ENCODE assay signal across 28 cellular contexts in the genomic region with DNA sequence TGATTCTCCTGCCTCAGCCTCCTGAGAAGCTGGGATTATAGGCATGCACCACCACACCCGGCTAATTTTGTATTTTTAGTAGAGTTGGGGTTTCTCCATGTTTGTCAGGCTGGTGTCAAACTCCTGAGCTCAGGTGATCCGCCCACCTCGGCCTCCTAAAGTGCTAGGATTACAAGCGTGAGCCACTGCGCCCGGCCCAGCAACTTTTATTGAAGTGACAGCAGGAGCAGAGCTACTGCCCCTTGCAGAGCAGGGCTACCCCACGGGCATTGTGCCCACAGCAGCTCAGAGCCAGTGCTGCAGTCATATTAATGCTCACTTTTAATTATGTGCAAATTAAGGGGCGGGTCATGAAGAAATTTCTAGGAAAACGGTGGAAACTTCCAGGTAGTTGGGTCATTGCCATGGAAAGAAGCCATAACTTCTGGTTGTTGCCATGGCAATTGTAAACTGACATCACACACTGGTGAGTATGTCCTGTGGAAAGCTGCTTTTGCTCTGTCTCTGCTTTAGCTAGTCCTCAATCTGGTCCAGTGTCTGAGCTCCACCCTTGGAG.
"Had no signal": no experiment of that assay in that cellular context is flagged by ENCODE, and none has a peak within 500 bp of the region (broad histone marks: within the 10 kb centered on the region; RNA-seq: fewer than 3 reads in every experiment).

No MANE protein-coding gene starts in this region.

- DNase-seq: activated CD4-positive, alpha-beta memory T cell treated with anti-CD3 and anti-CD28 coated beads, Interleukin-2, amount 10 ng/mL, durations not matched to agents 7 days and 5 days; activated CD4-positive, alpha-beta T cell treated with anti-CD3 and anti-CD28 coated beads for 1 hour; activated CD4-positive, alpha-beta T cell treated with anti-CD3 and anti-CD28 coated beads, Interleukin-2, amount 10 ng/mL, durations not matched to agents 7 days and 5 days; activated CD8-positive, alpha-beta memory T cell treated with anti-CD3 and anti-CD28 coated beads, Interleukin-2, amount 50 U/mL, for 48 hours; activated gamma-delta T cell; activated naive CD4-positive, alpha-beta T cell treated with anti-CD3 and anti-CD28 coated beads, Interleukin-2, amount 10 ng/mL, durations not matched to agents 7 days and 5 days; activated T-cell treated with anti-CD3 and anti-CD28 coated beads, Interleukin-2, amount 50 U/mL, for 24 hours; amniotic stem cell; central memory CD4-positive, alpha-beta T cell; effector CD8-positive, alpha-beta T cell; esophagus squamous epithelium; gastrocnemius medialis; glutamatergic neuron; islet precursor cell; left ventricle myocardium inferior; mucosa of descending colon; small intestine; stimulated activated CD4-positive, alpha-beta T cell treated with anti-CD3 and anti-CD28 coated beads, Interleukin-4, amount 100 ng/mL, for 24 hours; T-helper 2 cell had no signal

- H3K27ac Mint-ChIP-seq: activated CD4-positive, alpha-beta memory T cell treated with anti-CD3 and anti-CD28 coated beads, Interleukin-2, amount 10 ng/mL, durations not matched to agents 7 days and 5 days; activated CD4-positive, alpha-beta T cell treated with anti-CD3 and anti-CD28 coated beads, Interleukin-2, amount 10 ng/mL, durations not matched to agents 7 days and 5 days; activated naive CD4-positive, alpha-beta T cell treated with anti-CD3 and anti-CD28 coated beads, Interleukin-2, amount 10 ng/mL, durations not matched to agents 7 days and 5 days; activated T-cell treated with anti-CD3 and anti-CD28 coated beads, Interleukin-2, amount 50 U/mL, for 24 hours; natural killer cell treated with Interleukin-12 subunit alpha and Interleukin-12 subunit beta and Interleukin-15 and Interleukin-18, amount 100 ng/mL, for 72 hours; stimulated activated effector memory CD8-positive, alpha-beta T cell treated with anti-CD3 and anti-CD28 coated beads, Interleukin-12 subunit alpha, Interleukin-12 subunit beta, amount 100 ng/mL, for 72 hours; stimulated activated naive CD8-positive, alpha-beta T cell treated with anti-CD3 and anti-CD28 coated beads, Interleukin-15, Interleukin-2, amounts not matched to agents 100 ng/mL and 50 ng/mL, for 24 hours had no signal

- H3K4me1 Mint-ChIP-seq: activated CD4-positive, alpha-beta memory T cell treated with anti-CD3 and anti-CD28 coated beads, Interleukin-2, amount 10 ng/mL, durations not matched to agents 7 days and 5 days; activated CD4-positive, alpha-beta T cell treated with anti-CD3 and anti-CD28 coated beads, Interleukin-2, amount 10 ng/mL, durations not matched to agents 7 days and 5 days; activated naive CD4-positive, alpha-beta T cell treated with anti-CD3 and anti-CD28 coated beads, Interleukin-2, amount 10 ng/mL, durations not matched to agents 7 days and 5 days; stimulated activated effector memory CD8-positive, alpha-beta T cell treated with anti-CD3 and anti-CD28 coated beads, Interleukin-12 subunit alpha, Interleukin-12 subunit beta, amount 100 ng/mL, for 72 hours had no signal

- ATAC-seq: gastrocnemius medialis; mucosa of descending colon; natural killer cell treated with Interleukin-12 subunit alpha and Interleukin-12 subunit beta and Interleukin-15 and Interleukin-18, amount 100 ng/mL, for 72 hours; sciatic nerve; stimulated activated effector memory CD8-positive, alpha-beta T cell treated with anti-CD3 and anti-CD28 coated beads, Interleukin-12 subunit alpha, Interleukin-12 subunit beta, amount 100 ng/mL, for 72 hours had no signal

- H3K27ac ChIP-seq: breast epithelium, epithelial cell of prostate, esophagus squamous epithelium, gastrocnemius medialis, left ventricle myocardium inferior, thoracic aorta, upper lobe of left lung had no signal

- H3K9me3 Mint-ChIP-seq: activated naive CD4-positive, alpha-beta T cell treated with anti-CD3 and anti-CD28 coated beads, Interleukin-2, amount 10 ng/mL, durations not matched to agents 7 days and 5 days had no signal

- H3K4me3 ChIP-seq: breast epithelium, esophagus squamous epithelium, gastrocnemius medialis, left ventricle myocardium inferior, lung, mucosa of descending colon, thoracic aorta, upper lobe of left lung had no signal

- H3K4me1 ChIP-seq: breast epithelium, esophagus squamous epithelium, gastrocnemius medialis, left ventricle myocardium inferior, upper lobe of left lung had no signal

- H3K4me3 Mint-ChIP-seq: activated CD4-positive, alpha-beta memory T cell treated with anti-CD3 and anti-CD28 coated beads, Interleukin-2, amount 10 ng/mL, durations not matched to agents 7 days and 5 days; activated CD4-positive, alpha-beta T cell treated with anti-CD3 and anti-CD28 coated beads, Interleukin-2, amount 10 ng/mL, durations not matched to agents 7 days and 5 days; activated naive CD4-positive, alpha-beta T cell treated with anti-CD3 and anti-CD28 coated beads, Interleukin-2, amount 10 ng/mL, durations not matched to agents 7 days and 5 days; activated T-cell treated with anti-CD3 and anti-CD28 coated beads, Interleukin-2, amount 50 U/mL, for 24 hours; natural killer cell treated with Interleukin-12 subunit alpha and Interleukin-12 subunit beta and Interleukin-15 and Interleukin-18, amount 100 ng/mL, for 72 hours; stimulated activated effector memory CD8-positive, alpha-beta T cell treated with anti-CD3 and anti-CD28 coated beads, Interleukin-12 subunit alpha, Interleukin-12 subunit beta, amount 100 ng/mL, for 72 hours; stimulated activated naive CD8-positive, alpha-beta T cell treated with anti-CD3 and anti-CD28 coated beads, Interleukin-15, Interleukin-2, amounts not matched to agents 100 ng/mL and 50 ng/mL, for 24 hours had no signal

- H3K27me3 Mint-ChIP-seq: activated CD4-positive, alpha-beta memory T cell treated with anti-CD3 and anti-CD28 coated beads, Interleukin-2, amount 10 ng/mL, durations not matched to agents 7 days and 5 days; activated CD4-positive, alpha-beta T cell treated with anti-CD3 and anti-CD28 coated beads, Interleukin-2, amount 10 ng/mL, durations not matched to agents 7 days and 5 days; activated naive CD4-positive, alpha-beta T cell treated with anti-CD3 and anti-CD28 coated beads, Interleukin-2, amount 10 ng/mL, durations not matched to agents 7 days and 5 days; activated T-cell treated with anti-CD3 and anti-CD28 coated beads, Interleukin-2, amount 50 U/mL, for 24 hours; natural killer cell treated with Interleukin-12 subunit alpha and Interleukin-12 subunit beta and Interleukin-15 and Interleukin-18, amount 100 ng/mL, for 72 hours; stimulated activated naive CD8-positive, alpha-beta T cell treated with anti-CD3 and anti-CD28 coated beads, Interleukin-15, Interleukin-2, amounts not matched to agents 100 ng/mL and 50 ng/mL, for 24 hours had no signal

- H3K36me3 ChIP-seq: breast epithelium, esophagus squamous epithelium, gastrocnemius medialis, left ventricle myocardium inferior, thoracic aorta, upper lobe of left lung had no signal

- H3K27me3 ChIP-seq: breast epithelium, esophagus squamous epithelium, gastrocnemius medialis, upper lobe of left lung had no signal

- H3K9me3 ChIP-seq: breast epithelium, esophagus squamous epithelium, gastrocnemius medialis, thoracic aorta, upper lobe of left lung had no signal

- H3K36me3 Mint-ChIP-seq: activated naive CD4-positive, alpha-beta T cell treated with anti-CD3 and anti-CD28 coated beads, Interleukin-2, amount 10 ng/mL, durations not matched to agents 7 days and 5 days; natural killer cell treated with Interleukin-12 subunit alpha and Interleukin-12 subunit beta and Interleukin-15 and Interleukin-18, amount 100 ng/mL, for 72 hours; stimulated activated effector memory CD8-positive, alpha-beta T cell treated with anti-CD3 and anti-CD28 coated beads, Interleukin-12 subunit alpha, Interleukin-12 subunit beta, amount 100 ng/mL, for 72 hours had no signal
